Comparison of ENCODE assay signal across 8 cellular contexts in the genomic region with DNA sequence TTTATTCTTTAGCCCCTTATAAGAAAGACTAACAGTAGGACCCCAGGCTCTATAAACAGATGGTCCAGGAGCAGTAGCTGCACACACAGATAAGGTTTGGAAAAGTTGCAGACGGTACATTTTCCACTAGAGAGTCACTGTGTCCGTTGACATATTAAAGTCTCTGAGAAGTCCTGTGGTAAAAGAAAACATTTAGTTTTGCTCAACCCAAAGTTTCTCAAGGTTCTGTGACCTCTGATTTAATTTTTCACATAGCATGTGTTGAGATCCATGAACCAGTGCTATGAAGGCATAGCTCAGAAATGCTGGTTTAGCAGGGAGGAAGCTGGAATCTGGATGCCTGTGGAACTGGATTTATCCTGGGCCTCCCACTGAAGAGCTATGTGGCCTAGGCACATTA.
"Had no signal": no experiment of that assay in that cellular context is flagged by ENCODE, and none has a peak within 500 bp of the region (broad histone marks: within the 10 kb centered on the region; RNA-seq: fewer than 3 reads in every experiment).

No MANE protein-coding gene starts in this region.

- H3K4me1 Mint-ChIP-seq: GM23338 had no signal

- H3K9ac ChIP-seq: GM23248 had no signal

- DNase-seq: GM23248, GOT3, H7, H9, HCEC 1CT, HFFc6 had no signal

- H3K4me3 ChIP-seq: GM23248, GM23338, HAP-1 had no signal

- H3K4me3 Mint-ChIP-seq: GM23338, H9, HFFc6 had no signal

- H3K27ac Mint-ChIP-seq: GM23338, H9, HFFc6 had no signal

- H3K36me3 ChIP-seq: HAP-1 had no signal

- H3K9me3 ChIP-seq: HAP-1 had no signal

- H3K4me1 ChIP-seq: HAP-1 had no signal

- H2AFZ ChIP-seq: GM23248 had no signal

- H3K27ac ChIP-seq: GM23248 had no signal

- H3K4me2 ChIP-seq: GM23338 had no signal
